ENCODE assay signal across 24 cellular contexts in genomic region chr13:113116206-113116800, GRCh38. TPM values are rescaled to one million over a fixed set of nuclear protein-coding genes. Genes with fewer than 3 reads are reported as not detected.
"Had no signal": no experiment of that assay in that cellular context is flagged by ENCODE, and none has a peak within 500 bp of the region (broad histone marks: within the 10 kb centered on the region; RNA-seq: fewer than 3 reads in every experiment).

No MANE protein-coding gene starts in this region.

- H3K79me2 ChIP-seq: hepatocyte had no signal

- DNase-seq: activated CD4-positive, alpha-beta T cell treated with anti-CD3 and anti-CD28 coated beads for 1 hour; activated CD4-positive, alpha-beta T cell treated with anti-CD3 and anti-CD28 coated beads, Interleukin-2, amount 50 U/mL, for 1 hour; activated CD8-positive, alpha-beta T cell treated with anti-CD3 and anti-CD28 coated beads, Interleukin-2, amount 10 ng/mL, durations not matched to agents 7 days and 5 days; activated naive CD4-positive, alpha-beta T cell treated with anti-CD3 and anti-CD28 coated beads for 36 hours; effector CD4-positive, alpha-beta T cell; foreskin keratinocyte; immature natural killer cell; left ventricle myocardium superior; small intestine; stimulated activated CD4-positive, alpha-beta T cell treated with anti-CD3 and anti-CD28 coated beads, Interleukin-15, amount 100 ng/mL, for 24 hours; stimulated activated CD8-positive, alpha-beta memory T cell treated with anti-CD3 and anti-CD28 coated beads, Interleukin-4, amount 100 ng/mL, for 48 hours; stimulated activated naive B cell treated with anti-CD40 and anti-IgM and Interleukin-4, amounts not matched to agents 10 μg/mL and 1 μg/mL and 100 μg/mL, for 72 hours; T1000 had no signal

- H3K4me1 ChIP-seq: foreskin keratinocyte, right lobe of liver, SJSA1, tibial artery had no signal

- H3K27me3 ChIP-seq: hepatocyte, right lobe of liver, SJSA1 had no signal

- H3K4me2 ChIP-seq: hepatocyte had no signal

- H2AFZ ChIP-seq: hepatocyte had no signal

- FAIRE-seq: small intestine had no signal

- H3K27ac ChIP-seq: cardiac muscle cell, foreskin keratinocyte, hepatocyte, right lobe of liver, SJSA1, tibial artery had no signal

- ATAC-seq: activated CD8-positive, alpha-beta T cell treated with anti-CD3 and anti-CD28 coated beads, Interleukin-2, amount 10 ng/mL, durations not matched to agents 7 days and 5 days; foreskin keratinocyte; left ventricle myocardium superior; right lobe of liver; stimulated activated naive B cell treated with anti-CD40 and anti-IgM and Interleukin-4, amounts not matched to agents 10 μg/mL and 1 μg/mL and 100 μg/mL, for 72 hours had no signal

- H3K4me3 ChIP-seq: cardiac muscle cell, hepatocyte, right lobe of liver, SJSA1, tibial artery had no signal

- H3K9me3 ChIP-seq: right lobe of liver, SJSA1, tibial artery had no signal

- H3K36me3 ChIP-seq: cardiac muscle cell, SJSA1, tibial artery had no signal

RNA-seq across cellular contexts. Expression of gene F10, which starts 6.3 kb away (rescaled TPM):
- total RNA-seq: activated CD8-positive, alpha-beta T cell treated with anti-CD3 and anti-CD28 coated beads, Interleukin-2, amount 10 ng/mL, durations not matched to agents 7 days and 5 days; activated naive CD4-positive, alpha-beta T cell treated with anti-CD3 and anti-CD28 coated beads for 36 hours; foreskin keratinocyte; glomerular endothelial cell; mononuclear cell had no signal
- polyA plus RNA-seq: foreskin keratinocyte, immature natural killer cell had no signal

RNA-seq across cellular contexts. Expression of gene F7, which starts 10.7 kb away (rescaled TPM):
- total RNA-seq: activated CD8-positive, alpha-beta T cell treated with anti-CD3 and anti-CD28 coated beads, Interleukin-2, amount 10 ng/mL, durations not matched to agents 7 days and 5 days; foreskin keratinocyte; glomerular endothelial cell; left ventricle myocardium superior; myocyte; SJSA1 had no signal
- polyA plus RNA-seq: cardiac muscle cell, foreskin keratinocyte had no signal

RNA-seq across cellular contexts. Expression of gene PROZ, which starts 42.1 kb away (rescaled TPM):
- total RNA-seq: activated CD8-positive, alpha-beta T cell treated with anti-CD3 and anti-CD28 coated beads, Interleukin-2, amount 10 ng/mL, durations not matched to agents 7 days and 5 days; activated naive CD4-positive, alpha-beta T cell treated with anti-CD3 and anti-CD28 coated beads for 36 hours; cardiac muscle cell; cerebellum; foreskin keratinocyte; glomerular endothelial cell; left ventricle myocardium superior; myocyte; SJSA1; subcutaneous adipose tissue had no signal
- polyA plus RNA-seq: esophagus, foreskin keratinocyte, immature natural killer cell, small intestine had no signal
